Comparison of ENCODE assay signal across 8 cellular contexts in the genomic region with DNA sequence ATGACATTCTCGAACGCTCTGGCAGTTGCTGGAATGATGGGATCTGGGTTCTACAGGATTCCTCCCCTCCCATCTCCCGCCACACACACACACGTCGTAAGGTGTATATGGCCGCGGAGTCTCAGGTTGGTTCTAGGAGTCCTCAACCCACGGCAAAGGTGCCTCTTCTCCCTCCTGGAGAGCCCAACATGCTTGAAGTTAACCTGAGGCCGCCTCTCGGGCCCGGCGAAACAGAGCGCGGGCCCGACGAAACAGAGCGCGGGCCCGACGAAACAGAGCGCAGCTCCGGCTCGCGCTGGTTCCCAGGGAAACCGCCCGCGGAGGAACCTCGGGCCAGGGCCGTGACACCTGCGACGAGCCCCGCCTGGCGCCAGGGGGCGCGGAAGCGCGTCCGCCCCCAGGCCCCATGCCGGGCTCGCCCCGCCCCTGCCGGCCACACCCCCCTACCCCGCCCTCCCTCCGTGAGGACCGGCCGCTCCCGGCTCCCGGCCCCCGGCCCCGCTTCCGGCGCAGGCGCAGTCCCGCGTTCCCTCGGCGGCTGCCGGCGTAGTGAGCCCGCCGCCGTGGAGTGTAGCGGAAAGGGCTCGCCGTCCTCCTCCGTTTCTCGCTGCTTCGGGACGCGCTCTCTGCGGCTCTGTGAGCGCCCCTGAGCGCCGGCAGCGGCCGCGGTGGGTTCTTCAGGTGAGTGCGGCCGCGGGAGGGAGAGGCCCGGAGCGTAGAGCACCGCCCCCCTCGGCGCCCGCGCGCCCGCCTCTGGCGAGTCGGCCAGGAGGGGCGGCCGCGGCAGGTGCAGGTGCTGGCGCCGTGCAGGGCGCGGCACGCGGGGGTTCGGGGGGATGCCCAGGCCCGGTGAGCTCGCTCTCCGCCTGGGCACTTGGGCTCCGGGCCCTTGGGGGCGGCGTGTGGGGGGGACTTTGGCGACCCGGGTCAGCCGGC.
DNase-seq lines count a peak whose midpoint lies in the region; ATAC-seq and TF ChIP-seq lines count a peak whose summit lies in the region.

A gene with protein sequence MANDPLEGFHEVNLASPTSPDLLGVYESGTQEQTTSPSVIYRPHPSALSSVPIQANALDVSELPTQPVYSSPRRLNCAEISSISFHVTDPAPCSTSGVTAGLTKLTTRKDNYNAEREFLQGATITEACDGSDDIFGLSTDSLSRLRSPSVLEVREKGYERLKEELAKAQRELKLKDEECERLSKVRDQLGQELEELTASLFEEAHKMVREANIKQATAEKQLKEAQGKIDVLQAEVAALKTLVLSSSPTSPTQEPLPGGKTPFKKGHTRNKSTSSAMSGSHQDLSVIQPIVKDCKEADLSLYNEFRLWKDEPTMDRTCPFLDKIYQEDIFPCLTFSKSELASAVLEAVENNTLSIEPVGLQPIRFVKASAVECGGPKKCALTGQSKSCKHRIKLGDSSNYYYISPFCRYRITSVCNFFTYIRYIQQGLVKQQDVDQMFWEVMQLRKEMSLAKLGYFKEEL (plus strand): TSS at position 510 of the 936 bp plus-strand sequence. CDS start 16,549 bp downstream, outside the sequence.

- TF ChIP-seq CTCF in choroid plexus epithelial cell (conservative IDR thresholded peaks at IDR 0.05; ENCODE audit: low read depth, low read length), result peak; percentile 33

- H3K27me3 ChIP-seq in layer of hippocampus (ENCODE audit: control insufficient read depth, insufficient read depth, low read length), result no peaks in the 10 kb centered on the region

- DNase-seq in AG20443 (ENCODE audit: low spot score), result peak; percentile 98
- DNase-seq in NCI-H226, result peak; percentile 78
- DNase-seq in activated CD4-positive, alpha-beta T cell treated with anti-CD3 and anti-CD28 coated beads for 1 hour, result peak; percentile 88
- DNase-seq in choroid plexus epithelial cell (ENCODE audit: low read depth), result peak; percentile 81
- DNase-seq in stimulated activated CD4-positive, alpha-beta T cell treated with anti-CD3 and anti-CD28 coated beads, Interleukin-1b, Interleukin-23, amount 100 ng/mL, for 48 hours, result peak; percentile 90

- peak within 1 kb of the TSS; percentile 74 for H3K4me3 ChIP-seq in choroid plexus epithelial cell (ENCODE audit: low read depth, low read length)

- ATAC-seq in HG03175 (IDR thresholded peaks at IDR 0.05; ENCODE audit: unreplicated experiment), result peak; percentile 84

- TF ChIP-seq POLR2A in GM18951 (IDR thresholded peaks at IDR 0.05; ENCODE audit: extremely low read depth, insufficient read depth, insufficient read length), result peak; percentile 67

- peak within 1 kb of the TSS; percentile 80 for H3K27ac ChIP-seq in layer of hippocampus (ENCODE audit: low read depth, low read length)

- in situ Hi-C loops in GM18951 (cut with MboI; ENCODE audit: low sequenced_read_pairs, unreplicated experiment), result no loop called here

Comparison
In these comparisons a context has a peak if more than half of its experiments do, and no peak if none do; other contexts are left out.
1. Peak in every context shown above with its lines: DNase-seq, ATAC-seq, H3K4me3 ChIP-seq and H3K27ac ChIP-seq.